Comparison of ENCODE assay signal across 8 cellular contexts in the genomic region with DNA sequence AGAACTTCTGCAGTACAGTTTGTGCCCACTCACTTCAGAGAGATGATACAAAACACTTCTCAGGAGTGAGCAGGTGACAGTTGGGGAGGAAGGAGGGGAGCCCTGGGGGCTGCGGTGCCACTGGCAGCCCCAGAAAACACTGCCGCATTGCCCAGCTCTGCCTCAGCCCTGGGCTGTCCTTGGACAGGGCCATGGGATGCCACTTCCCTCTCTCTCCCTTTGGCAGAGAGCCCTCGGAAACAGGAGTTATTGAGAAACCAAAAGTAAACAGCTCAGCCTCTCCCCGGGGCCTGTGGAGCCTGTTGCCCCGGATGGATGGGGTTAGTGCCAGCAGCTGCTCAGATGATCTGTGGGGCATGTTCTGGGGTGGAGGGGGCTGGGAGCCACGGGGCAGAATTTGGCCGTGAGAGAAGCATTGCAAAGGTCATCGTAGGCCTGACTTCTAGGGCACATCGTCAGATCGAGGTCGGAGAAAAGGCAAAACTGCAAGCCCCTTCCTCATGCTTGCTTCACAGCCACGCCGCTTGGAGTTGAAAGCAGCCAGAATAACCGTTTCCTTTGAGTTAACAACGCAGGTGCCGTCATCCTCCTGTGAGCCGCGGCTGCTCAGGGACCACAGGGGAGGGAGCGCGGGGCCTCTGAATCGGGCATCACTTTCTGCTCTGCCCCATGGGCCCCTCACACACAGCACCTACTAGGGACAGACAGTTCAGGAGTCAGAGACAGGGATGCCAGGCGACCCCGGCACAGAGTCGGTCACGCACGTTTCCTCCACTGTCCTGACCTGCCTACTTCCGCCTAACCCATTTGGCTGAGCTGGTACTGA.
A peak's percentile ranks its signal among the peaks of the same experiment; 100 is the strongest.
DNase-seq lines count a peak whose midpoint lies in the region; ATAC-seq and TF ChIP-seq lines count a peak whose summit lies in the region.

No MANE protein-coding gene starts in this region.

- H3K4me3 ChIP-seq in cardiac fibroblast (replicated peaks in 1 of 2; ENCODE audit: low read depth in 2 of 2, low read length in 2 of 2) (no peak overlapping the region), lung (no peak overlapping the region)

- H3K27ac ChIP-seq in VCaP (peak overlapping the region; percentile 96), lung (ENCODE audit: low read depth in 1 of 2, low read length in 1 of 2) (peak overlapping the region in 1 of 2 donors; percentile 29)

- peaks cover 0 to 4% of the 10 kb centered on the region in 2 donors for H3K4me1 ChIP-seq in lung (ENCODE audit: control insufficient read depth in 2 of 2, insufficient read depth in 2 of 2, low read length in 2 of 2)

- DNase-seq in DMS79 (lab: John Stamatoyannopoulos, UW): peak; percentile 77
- peak; percentile 69 for DNase-seq in M059J (ENCODE audit: low read depth)
- DNase-seq in cardiac fibroblast (ENCODE audit: low read depth in 2 of 2): peak; percentile 25 to 27
- peak; percentile 85 for DNase-seq in lung (ENCODE audit: low spot score)
- DNase-seq in stimulated activated CD8-positive, alpha-beta memory T cell treated with anti-CD3 and anti-CD28 coated beads, Interleukin-7, amount 100 ng/mL, for 48 hours (ENCODE audit: extremely low read depth in 1 of 2, low read depth in 1 of 2): peak; percentile 13 to 25
- no peak for DNase-seq in RKO (ENCODE audit: low spot score)

- H3K9me3 ChIP-seq in lung (ENCODE audit: control insufficient read depth in 2 of 2, insufficient read depth in 1 of 2, low read length in 1 of 2): no peaks in the 10 kb centered on the region

- no peaks in the 10 kb centered on the region for H3K36me3 ChIP-seq in lung (ENCODE audit: control insufficient read depth in 2 of 2, insufficient read depth in 2 of 2, low read length in 2 of 2)

- WGBS in lung, 2 donors: 18 to 27% methylated on average over 27 of the region's 27 CpGs

- ATAC-seq in GM21526 (IDR thresholded peaks at IDR 0.05; ENCODE audit: low FRiP score, unreplicated experiment): peak; percentile 64
- ATAC-seq in lung (ENCODE audit: insufficient read depth, low FRiP score): peak; percentile 78

- no peak for TF ChIP-seq CTCF in VCaP (conservative IDR thresholded peaks at IDR 0.05)
- TF ChIP-seq CTCF in cardiac fibroblast (IDR thresholded peaks at IDR 0.05; ENCODE audit: low read depth, low read length): no peak
- TF ChIP-seq CTCF in lung (IDR thresholded peaks at IDR 0.05; ENCODE audit: control extremely low read depth, extremely low read depth): no peak

- no peaks in the 10 kb centered on the region for H3K27me3 ChIP-seq in lung (ENCODE audit: control insufficient read depth, insufficient read depth)
